Comparison of ENCODE assay signal across 8 cellular contexts in the genomic region with DNA sequence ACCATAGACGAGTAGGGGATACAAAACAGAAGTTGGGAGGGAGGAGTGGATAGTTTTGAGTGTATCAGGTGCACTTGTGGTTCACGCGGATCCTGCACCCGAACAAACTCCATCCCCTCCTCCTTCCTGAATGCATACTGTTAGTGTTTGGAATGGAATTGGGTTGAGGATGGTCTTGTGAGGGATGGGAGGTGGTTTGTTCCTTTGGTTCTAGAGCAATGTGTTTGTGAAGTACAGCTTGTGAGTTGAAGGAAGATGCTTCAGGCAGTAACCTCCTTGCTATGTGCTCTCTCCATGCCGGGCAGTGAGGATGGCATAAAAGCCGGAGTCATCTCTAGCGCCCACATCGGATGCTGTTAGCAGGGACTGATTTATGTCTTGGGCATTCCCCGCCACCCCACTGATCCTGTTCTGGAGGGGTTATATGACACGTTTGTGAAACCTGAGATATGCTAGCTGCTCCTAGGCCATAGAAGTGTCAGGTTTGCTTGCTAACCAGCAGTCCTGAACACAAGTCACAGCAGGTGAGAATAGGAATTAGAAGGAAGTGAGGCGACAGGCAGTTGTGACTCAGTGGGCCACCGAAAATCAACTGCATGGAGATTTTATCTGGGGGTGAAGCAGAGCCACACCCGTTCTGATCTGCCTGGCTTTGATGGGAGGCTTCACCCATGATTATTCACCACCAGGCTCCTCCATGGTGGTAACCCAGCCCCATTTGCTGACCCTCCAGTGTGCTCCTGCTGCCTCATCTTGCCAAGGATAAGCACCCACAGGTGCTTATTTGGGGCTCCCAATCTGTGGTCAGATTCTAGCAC. TPM values are rescaled to one million over a fixed set of nuclear protein-coding genes. Genes with fewer than 3 reads are reported as not detected.
A peak's percentile ranks its signal among the peaks of the same experiment; 100 is the strongest.
DNase-seq lines count a peak whose midpoint lies in the region; ATAC-seq, FAIRE-seq and TF ChIP-seq lines count a peak whose summit lies in the region.

No MANE protein-coding gene starts in this region.

- TF ChIP-seq CTCF in foreskin fibroblast (IDR thresholded peaks at IDR 0.05; ENCODE audit: low read depth, low read length) (no peak), gastrocnemius medialis (IDR thresholded peaks at IDR 0.05 in 4 of 5, conservative IDR thresholded peaks at IDR 0.05 in 1 of 5) (no peak)

- H3K4me3 ChIP-seq in foreskin fibroblast (ENCODE audit: low read depth in 1 of 2, low read length in 2 of 2) (peak overlapping the region; percentile 62 to 76), gastrocnemius medialis (peak overlapping the region; percentile 31 to 54 (median 51))

- H3K9me3 ChIP-seq in gastrocnemius medialis: no peaks in the 10 kb centered on the region

- H3K27ac ChIP-seq in gastrocnemius medialis: peak overlapping the region in 2 of 4 donors; percentile 11 to 13

- FAIRE-seq in GM12892 (lab: Jason Lieb, UNC): peak; percentile 67

- no peaks in the 10 kb centered on the region for H3K36me3 ChIP-seq in gastrocnemius medialis

- in situ Hi-C loops in gastrocnemius medialis (cut with MboI; ENCODE audit: low sequenced_read_pairs in 4 of 4): loop anchor here in 2 of 4 donors (25.0 kb wide), 1 partner anchor 205 kb away; no protein-coding TSS in a partner anchor

- intact Hi-C loops in gastrocnemius medialis (cut with DNase I; ENCODE audit: low total_unique reads): loop anchor here (5.0 kb wide), 1 partner anchor 55 kb away; no protein-coding TSS in a partner anchor

- TF ChIP-seq POLR2A in GM12892 (IDR thresholded peaks at IDR 0.05; ENCODE audit: low read depth, low read length) (0 out of 2 replicates have a peak, but pooled peaks have one; percentile 28), gastrocnemius medialis (IDR thresholded peaks at IDR 0.05) (no peak)

- DNase-seq in GM12892 (ENCODE audit: insufficient read length): no peak
- peak; percentile 43 for DNase-seq in NCI-H2171 (lab: John Stamatoyannopoulos, UW)
- peak; percentile 49 for DNase-seq in activated T-cell treated with anti-CD3 and anti-CD28 coated beads, Interleukin-2, amount 50 U/mL, for 1 hour
- DNase-seq in foreskin fibroblast: peak in 1 of 2 donors; percentile 27
- DNase-seq in gastrocnemius medialis: peak in 1 of 2 donors; percentile 30
- no peak for DNase-seq in EL
- DNase-seq in mesenteric fat pad (ENCODE audit: low spot score): no peak
- no peak for DNase-seq in SKM-1 (lab: John Stamatoyannopoulos, UW; ENCODE audit: unreplicated experiment)

- H3K27me3 ChIP-seq in gastrocnemius medialis: no peaks in the 10 kb centered on the region

- peaks cover 36 to 41% of the 10 kb centered on the region in 2 donors for H3K4me1 ChIP-seq in gastrocnemius medialis

- peak in 1 of 2 donors; percentile 47 for ATAC-seq in gastrocnemius medialis

RNA-seq across cellular contexts. Expression of gene BCR, which starts 2.2 kb away (rescaled TPM):
- polyA plus RNA-seq in GM12892 (2012; ENCODE audit: missing spikeins): 9.2 TPM
- total RNA-seq in gastrocnemius medialis: 10 to 100 TPM; 10.3 to 13.0 (median 12.4) TPM
- 98.1 TPM for total RNA-seq in mesenteric fat pad

RNA-seq across cellular contexts. Expression of gene RAB36, which starts 37.2 kb away (rescaled TPM):
- polyA plus RNA-seq in GM12892 (2012; ENCODE audit: missing spikeins): not detected
- total RNA-seq in gastrocnemius medialis (under 1 TPM in 2 of 4 donors, not detected in 2; 0.35 to 0.55 TPM), mesenteric fat pad (3.2 TPM)

RNA-seq across cellular contexts. Expression of gene RSPH14, which starts 40.7 kb away (rescaled TPM):
- polyA plus RNA-seq in GM12892 (2012; ENCODE audit: missing spikeins): not detected
- not detected for total RNA-seq in gastrocnemius medialis
- total RNA-seq in mesenteric fat pad: not detected

Comparison
In these comparisons a context has a peak if more than half of its experiments do, and no peak if none do; other contexts are left out.
1. DNase-seq: peak in NCI-H2171 (single experiment) and activated T-cell treated with anti-CD3 and anti-CD28 coated beads, Interleukin-2, amount 50 U/mL, for 1 hour (single experiment); none in GM12892 (single experiment), EL (single experiment), mesenteric fat pad (single experiment) and SKM-1 (single experiment).